8 cellular contexts compared by ENCODE assay signal in the genomic region with DNA sequence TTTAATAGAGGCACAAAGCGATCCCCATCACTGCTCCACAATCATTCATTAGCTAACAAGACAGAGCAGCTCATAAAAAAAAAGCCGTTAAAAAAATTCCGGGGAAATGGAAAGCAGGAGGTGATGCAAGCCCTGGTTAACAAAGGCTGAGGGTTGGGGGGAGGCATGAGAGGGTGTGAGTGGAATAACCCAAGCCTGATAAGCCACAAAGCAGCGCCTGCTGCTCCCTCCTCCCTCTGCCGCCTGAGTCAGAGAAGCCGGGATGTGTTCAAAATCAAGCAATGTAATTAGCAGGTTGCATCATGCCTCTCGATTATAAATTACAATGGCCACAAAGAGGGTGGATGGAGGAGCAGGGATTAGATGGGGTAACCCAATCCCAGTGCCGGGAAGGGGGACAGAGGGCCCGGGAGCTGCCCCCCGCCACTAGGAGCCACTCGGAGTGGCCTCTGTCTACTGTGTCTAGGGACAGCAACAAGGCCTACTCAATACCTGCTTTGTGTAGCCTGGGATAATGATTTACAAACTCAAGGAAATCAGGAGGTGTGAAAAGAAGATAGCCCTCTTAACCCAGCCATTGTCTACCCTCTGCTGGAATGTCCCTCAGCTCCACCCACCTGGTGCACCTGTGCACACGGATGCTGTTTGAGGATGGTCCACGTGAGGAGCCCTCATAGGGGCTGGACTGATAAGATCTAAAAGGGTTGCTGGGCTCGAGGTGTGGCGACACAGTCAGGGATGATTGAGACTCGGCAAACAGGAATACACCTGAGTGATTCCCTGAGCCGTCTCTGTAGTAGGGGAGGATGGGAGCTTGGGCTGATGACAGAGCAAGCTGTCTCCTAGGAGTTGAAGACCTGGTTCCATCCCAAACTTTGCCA.
A peak's percentile ranks its signal among the peaks of the same experiment; 100 is the strongest.
DNase-seq lines count a peak whose midpoint lies in the region; ATAC-seq and TF ChIP-seq lines count a peak whose summit lies in the region.

No MANE protein-coding gene starts in this region.

- TF ChIP-seq CTCF in glutamatergic neuron (IDR thresholded peaks at IDR 0.05; ENCODE audit: partially characterized antibody, unreplicated experiment) (no peak), smooth muscle cell (IDR thresholded peaks at IDR 0.05; ENCODE audit: borderline replicate concordance, insufficient read depth, poor library complexity, severe bottlenecking) (no peak), GM13977 (IDR thresholded peaks at IDR 0.05; ENCODE audit: extremely low read depth, insufficient read depth, missing control alignments) (no peak)

- H3F3A ChIP-seq in smooth muscle cell (ENCODE audit: low read depth) = no peaks in the 10 kb centered on the region

- peaks cover 4% of the 10 kb centered on the region for H3K9me3 Mint-ChIP-seq in glutamatergic neuron (ENCODE audit: unreplicated experiment)

- H3K4me3 Mint-ChIP-seq in glutamatergic neuron (ENCODE audit: unreplicated experiment) = no peak overlapping the region

- H2AFZ ChIP-seq in smooth muscle cell (ENCODE audit: low read depth) = no peak overlapping the region

- H3K27me3 ChIP-seq in SJCRH30 = peaks cover 6% of the 10 kb centered on the region; the same call in 1 of the 2 replicates
- no peaks in the 10 kb centered on the region for H3K27me3 ChIP-seq in smooth muscle cell (ENCODE audit: low read depth)

- peaks cover 5% of the 10 kb centered on the region for H3K4me1 Mint-ChIP-seq in glutamatergic neuron (ENCODE audit: low read depth, unreplicated experiment)

- DNase-seq in Caki2 (ENCODE audit: low read depth) (peak; percentile 98), M059J (ENCODE audit: low read depth) (peak; percentile 95), SJCRH30 (peak; percentile 24 to 47), glutamatergic neuron (peak; percentile 62), smooth muscle cell (lab: John Stamatoyannopoulos, UW; ENCODE audit: unreplicated experiment) (peak; percentile 39), GM13977 (ENCODE audit: low spot score) (no peak)
- DNase-seq in activated CD8-positive, alpha-beta memory T cell treated with anti-CD3 and anti-CD28 coated beads, Interleukin-2, amount 50 U/mL, for 48 hours = no peak

- no peak overlapping the region for H3K27ac ChIP-seq in SJCRH30
- peak overlapping the region; percentile 48 for H3K27ac ChIP-seq in smooth muscle cell (ENCODE audit: low read depth)

- peaks cover 2% of the 10 kb centered on the region for H3K27me3 Mint-ChIP-seq in glutamatergic neuron (ENCODE audit: unreplicated experiment)

- peak overlapping the region; percentile 87 for H3K27ac Mint-ChIP-seq in glutamatergic neuron (ENCODE audit: unreplicated experiment)

- H4K20me1 ChIP-seq in smooth muscle cell (ENCODE audit: low read depth) = no peaks in the 10 kb centered on the region

- H3K9ac ChIP-seq in smooth muscle cell (ENCODE audit: low read depth) = peak overlapping the region; percentile 16

- no peak for ATAC-seq in HG03280 (IDR thresholded peaks at IDR 0.05; ENCODE audit: unreplicated experiment)

- in situ Hi-C loops in Caki2 (cut with HindIII; ENCODE audit: low pct_unique_long_range_greater_than_20kb, low sequenced_read_pairs) = no loop called here
- in situ Hi-C loops in GM13977 (cut with MboI; ENCODE audit: low pct_unique_long_range_greater_than_20kb, low sequenced_read_pairs, unreplicated experiment) = no loop called here

- H3K36me3 ChIP-seq in SJCRH30 = no peaks in the 10 kb centered on the region
- H3K36me3 ChIP-seq in smooth muscle cell (ENCODE audit: low read depth) = no peaks in the 10 kb centered on the region

- H3K9me3 ChIP-seq in SJCRH30 (replicated peaks) (no peaks in the 10 kb centered on the region), smooth muscle cell (replicated peaks; ENCODE audit: low read depth) (no peaks in the 10 kb centered on the region)

- no peaks in the 10 kb centered on the region for H3K79me2 ChIP-seq in smooth muscle cell (ENCODE audit: low read depth)

- H3K4me1 ChIP-seq in SJCRH30 = peaks cover 5% of the 10 kb centered on the region; the same call in 1 of the 2 replicates
- peaks cover 11% of the 10 kb centered on the region for H3K4me1 ChIP-seq in smooth muscle cell (ENCODE audit: low read depth)

- H3K36me3 Mint-ChIP-seq in glutamatergic neuron (ENCODE audit: unreplicated experiment) = no peaks in the 10 kb centered on the region

- H3K4me3 ChIP-seq in SJCRH30 (no peak overlapping the region), smooth muscle cell (no peak overlapping the region)

- WGBS in smooth muscle cell (ENCODE audit: low lambda C conversion rate) = 28% methylated on average over 17 of the region's 17 CpGs

- peak overlapping the region; percentile 56 for H3K4me2 ChIP-seq in smooth muscle cell

Comparison
In these comparisons a context has a peak if more than half of its experiments do, and no peak if none do; other contexts are left out.
1. DNase-seq: peak in Caki2 (single experiment), M059J (single experiment), SJCRH30 (2 of 2), glutamatergic neuron (single experiment) and smooth muscle cell (single experiment); none in activated CD8-positive, alpha-beta memory T cell treated with anti-CD3 and anti-CD28 coated beads, Interleukin-2, amount 50 U/mL, for 48 hours (single experiment) and GM13977 (single experiment).